In the genomic region with DNA sequence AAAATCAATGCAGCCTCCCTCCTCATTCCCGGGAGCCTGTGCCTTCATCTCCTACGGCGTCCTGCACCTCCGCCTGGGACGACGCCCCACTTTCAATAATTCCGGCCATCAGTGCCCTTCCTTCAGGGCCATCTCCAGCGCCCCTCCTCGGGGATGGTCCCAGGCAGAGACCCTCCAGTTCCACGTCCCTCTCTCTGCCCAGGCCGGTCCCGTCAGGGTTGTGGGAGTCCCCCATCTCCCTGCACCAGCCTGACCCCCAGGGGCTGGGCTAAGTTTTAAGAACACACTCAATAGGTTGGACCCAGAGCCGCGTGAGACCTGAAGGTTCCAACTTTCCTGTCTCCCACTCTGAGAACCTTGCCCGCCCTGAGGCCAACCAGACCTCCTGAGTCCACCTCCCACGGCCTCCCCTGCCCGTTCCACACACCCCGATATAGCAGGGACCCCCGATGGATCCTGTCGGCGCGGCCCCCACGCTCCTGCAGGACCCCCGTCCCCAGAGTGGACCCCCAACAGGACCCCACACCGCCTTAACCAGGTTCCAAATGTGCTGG, we compare ENCODE assay signal across 7 cellular contexts. TPM values are rescaled to one million over a fixed set of nuclear protein-coding genes. Genes with fewer than 3 reads are reported as not detected.
DNase-seq lines count a peak whose midpoint lies in the region; ATAC-seq and TF ChIP-seq lines count a peak whose summit lies in the region.
"Had no signal": no experiment of that assay in that cellular context is flagged by ENCODE, and none has a peak within 500 bp of the region (broad histone marks: within the 10 kb centered on the region; RNA-seq: fewer than 3 reads in every experiment).

No MANE protein-coding gene starts in this region.

- no peak for TF ChIP-seq POLR2A in sigmoid colon (IDR thresholded peaks at IDR 0.05)

- intact Hi-C loops in sigmoid colon (cut with DNase I): loop anchor here (2.0 to 5.0 kb wide), 3 partner anchors 55 to 83 kb away; partner anchors contain the start of genes BORCS8, RFXANK and SLC25A42

- H3K9me3 Mint-ChIP-seq in endothelial cell (ENCODE audit: unreplicated experiment): no peaks in the 10 kb centered on the region

- H3K36me3 ChIP-seq in OCI-LY1 (ENCODE audit: insufficient read depth, low read length): peaks cover 17% of the 10 kb centered on the region
- H3K36me3 ChIP-seq in sigmoid colon: peaks cover 0 to 4% (median 0%) of the 10 kb centered on the region in 4 donors

- H3K4me1 Mint-ChIP-seq in endothelial cell (ENCODE audit: unreplicated experiment): peaks cover 5% of the 10 kb centered on the region

- peaks cover 7% of the 10 kb centered on the region for H3K27me3 Mint-ChIP-seq in endothelial cell (ENCODE audit: unreplicated experiment)

- no peak for ATAC-seq in HG03378 (IDR thresholded peaks at IDR 0.05; ENCODE audit: unreplicated experiment)

- H3K36me3 Mint-ChIP-seq in endothelial cell (ENCODE audit: low read depth, unreplicated experiment): no peaks in the 10 kb centered on the region

- peaks cover 3% of the 10 kb centered on the region; the same call in 1 of the 2 replicates for H3K9me3 ChIP-seq in OCI-LY1 (ENCODE audit: low read length)
- H3K9me3 ChIP-seq in sigmoid colon: no peaks in the 10 kb centered on the region

- H3K4me3 ChIP-seq in OCI-LY1 (ENCODE audit: low read depth, low read length, poor library complexity, severe bottlenecking) (peak overlapping the region; percentile 78), sigmoid colon (peak overlapping the region; percentile 66 to 87 (median 77))

- no peaks in the 10 kb centered on the region for H3K79me2 ChIP-seq in OCI-LY1 (ENCODE audit: insufficient read depth, low read length)

- H3K9ac ChIP-seq in OCI-LY1 (ENCODE audit: low read length): peak overlapping the region; percentile 89

- no peak for TF ChIP-seq CTCF in OCI-LY1 (IDR thresholded peaks at IDR 0.05; ENCODE audit: low read length)
- TF ChIP-seq CTCF in endothelial cell (IDR thresholded peaks at IDR 0.05; ENCODE audit: unreplicated experiment): no peak
- no peak for TF ChIP-seq CTCF in sigmoid colon (IDR thresholded peaks at IDR 0.05)

- whole genome bisulfite sequencing in sigmoid colon, 2 donors: 10 to 22% methylated on average over 25 of the region's 25 CpGs

- peak overlapping the region; percentile 96 for H3K4me3 Mint-ChIP-seq in endothelial cell (ENCODE audit: unreplicated experiment)

- H3K4me2 ChIP-seq in OCI-LY1 (ENCODE audit: low read length): peak overlapping the region; percentile 79

- H4K20me1 ChIP-seq in OCI-LY1 (ENCODE audit: insufficient read depth, low read length): no peaks in the 10 kb centered on the region

- H3K27ac ChIP-seq in OCI-LY1 (ENCODE audit: low read depth, low read length, poor library complexity, severe bottlenecking) (peak overlapping the region; percentile 27), sigmoid colon (peak overlapping the region; percentile 56 to 81 (median 75))

- DNase-seq in endothelial cell (ENCODE audit: low spot score) (no peak), sigmoid colon (no peak), Kasumi-1 (lab: John Stamatoyannopoulos, UW) (no peak), cerebellar cortex (ENCODE audit: low spot score) (no peak)

- H2AFZ ChIP-seq in OCI-LY1 (ENCODE audit: low read length): no peak overlapping the region

- no peaks in the 10 kb centered on the region for H3K9me2 ChIP-seq in OCI-LY1 (ENCODE audit: low read depth, low read length)

- no peak for TF ChIP-seq EP300 in sigmoid colon (IDR thresholded peaks at IDR 0.05)

- no peak overlapping the region for H3K27ac Mint-ChIP-seq in endothelial cell (ENCODE audit: unreplicated experiment)

- no peaks in the 10 kb centered on the region for H3F3A ChIP-seq in OCI-LY1 (ENCODE audit: insufficient read depth, low read length)

- H3K27me3 ChIP-seq in OCI-LY1 (ENCODE audit: insufficient read depth, low read length) (no peaks in the 10 kb centered on the region), sigmoid colon (no peaks in the 10 kb centered on the region)

- H3K4me1 ChIP-seq in OCI-LY1 (ENCODE audit: insufficient read depth, low read length, severe bottlenecking) (peaks cover 22% of the 10 kb centered on the region), sigmoid colon (peaks cover 0 to 22% (median 13%) of the 10 kb centered on the region in 4 donors)

RNA-seq across cellular contexts. Expression of gene TMEM161A, which starts 0.6 kb away (rescaled TPM):
- total RNA-seq in endothelial cell (ENCODE audit: unreplicated experiment) (25.1 TPM), sigmoid colon (10 to 100 TPM; 14.8 to 28.0 (median 18.3) TPM)
- 10 to 100 TPM in 1 of 3 donors, 1 to 10 TPM in 2; 3.0 to 22.6 (median 4.4) TPM for polyA plus RNA-seq in sigmoid colon

RNA-seq across cellular contexts. Expression of gene MEF2B, which starts 32.4 kb away (rescaled TPM):
- total RNA-seq in endothelial cell (ENCODE audit: unreplicated experiment) (0.97 TPM), sigmoid colon (not detected)
- 1 to 10 TPM in 1 of 3 donors, not detected in 2; 2.2 TPM for polyA plus RNA-seq in sigmoid colon
- total RNA-seq: dermis microvascular lymphatic vessel endothelial cell had no signal

RNA-seq across cellular contexts. Expression of gene BORCS8, which starts 54.3 kb away (rescaled TPM):
- total RNA-seq in endothelial cell (ENCODE audit: unreplicated experiment) (31.3 TPM), sigmoid colon (10 to 100 TPM in 3 of 4 donors, 1 to 10 TPM in 1; 9.3 to 16.9 (median 11.9) TPM)
- polyA plus RNA-seq in sigmoid colon: 10 to 100 TPM; 30.6 to 39.3 (median 37.8) TPM

RNA-seq across cellular contexts. Expression of gene RFXANK, which starts 54.4 kb away (rescaled TPM):
- total RNA-seq in endothelial cell (ENCODE audit: unreplicated experiment) (131 TPM), sigmoid colon (10 to 100 TPM; 34.2 to 56.1 (median 54.9) TPM)
- 10 to 100 TPM; 78.6 to 91.7 (median 87.1) TPM for polyA plus RNA-seq in sigmoid colon
